In the genomic region with DNA sequence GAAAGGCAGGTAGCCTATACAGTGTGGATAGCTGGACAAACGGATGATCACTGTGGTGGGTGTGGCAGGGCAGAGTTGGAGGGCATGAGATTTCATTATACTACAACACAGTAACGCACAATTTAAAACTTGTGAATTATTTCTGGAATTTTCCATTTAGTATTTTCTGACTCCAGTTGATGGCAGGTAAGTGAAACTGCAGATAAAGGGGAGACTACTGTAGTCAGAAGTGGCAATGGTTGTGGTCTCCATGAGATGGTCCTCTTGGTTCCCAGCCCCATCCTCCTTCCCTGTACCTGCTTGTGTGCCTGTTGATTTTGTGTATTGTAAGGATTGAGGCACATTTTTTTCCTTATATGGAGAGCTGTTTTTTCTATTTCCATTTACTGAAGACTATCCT, we compare ENCODE assay signal across 28 cellular contexts.
"Had no signal": no experiment of that assay in that cellular context is flagged by ENCODE, and none has a peak within 500 bp of the region (broad histone marks: within the 10 kb centered on the region; RNA-seq: fewer than 3 reads in every experiment).

No MANE protein-coding gene starts in this region.

- H3K4me3 ChIP-seq: colonic mucosa, coronary artery, dorsolateral prefrontal cortex, esophagus muscularis mucosa, esophagus squamous epithelium, gastrocnemius medialis, gastroesophageal sphincter, heart left ventricle, heart right ventricle had no signal

- H3K4me3 Mint-ChIP-seq: dendritic cell treated with granulocyte-macrophage colony-stimulating factor and Interleukin-4, amounts not matched to agents 40 ng/mL and 50 ng/mL, for 4 days; effector memory CD8-positive, alpha-beta T cell; endodermal cell had no signal

- H3K36me3 ChIP-seq: colonic mucosa, esophagus muscularis mucosa, esophagus squamous epithelium, gastrocnemius medialis, gastroesophageal sphincter, heart left ventricle, heart right ventricle had no signal

- DNase-seq: colonic mucosa; cortex of kidney; dermis blood vessel endothelial cell; dorsolateral prefrontal cortex; effector CD4-positive, alpha-beta T cell; effector CD8-positive, alpha-beta T cell; effector memory CD4-positive, alpha-beta T cell; effector memory CD8-positive, alpha-beta T cell; endodermal cell; erythroblast; esophagus squamous epithelium; foreskin fibroblast; foreskin keratinocyte; foreskin melanocyte; gastrocnemius medialis; glutamatergic neuron; heart left ventricle; heart right ventricle had no signal

- H3K4me1 ChIP-seq: colonic mucosa, esophagus squamous epithelium, foreskin keratinocyte, gastrocnemius medialis had no signal

- H3K4me1 Mint-ChIP-seq: endodermal cell had no signal

- H3K27ac ChIP-seq: colonic mucosa, coronary artery, dorsolateral prefrontal cortex, epithelial cell of prostate, esophagus muscularis mucosa, esophagus squamous epithelium, foreskin keratinocyte, gastrocnemius medialis, gastroesophageal sphincter, heart left ventricle, heart right ventricle had no signal

- H3K9me3 ChIP-seq: colonic mucosa, esophagus muscularis mucosa, esophagus squamous epithelium, gastrocnemius medialis, gastroesophageal sphincter, heart left ventricle, heart right ventricle had no signal

- H3K27ac Mint-ChIP-seq: dendritic cell treated with granulocyte-macrophage colony-stimulating factor and Interleukin-4, amounts not matched to agents 40 ng/mL and 50 ng/mL, for 4 days; effector memory CD8-positive, alpha-beta T cell; endodermal cell had no signal

- FAIRE-seq: colon, endometrium, endothelial cell of umbilical vein, frontal cortex had no signal

- ATAC-seq: effector memory CD8-positive, alpha-beta T cell; esophagus mucosa; foreskin keratinocyte; gastrocnemius medialis; gastroesophageal sphincter; heart left ventricle; heart right ventricle had no signal

- H3K9me3 Mint-ChIP-seq: dendritic cell treated with granulocyte-macrophage colony-stimulating factor and Interleukin-4, amounts not matched to agents 40 ng/mL and 50 ng/mL, for 4 days; effector memory CD8-positive, alpha-beta T cell; endodermal cell had no signal

- H3K27me3 Mint-ChIP-seq: dendritic cell treated with granulocyte-macrophage colony-stimulating factor and Interleukin-4, amounts not matched to agents 40 ng/mL and 50 ng/mL, for 4 days had no signal

- H3K27me3 ChIP-seq: colonic mucosa, esophagus muscularis mucosa, esophagus squamous epithelium, gastrocnemius medialis, gastroesophageal sphincter, heart left ventricle, heart right ventricle had no signal
